In the genomic region with DNA sequence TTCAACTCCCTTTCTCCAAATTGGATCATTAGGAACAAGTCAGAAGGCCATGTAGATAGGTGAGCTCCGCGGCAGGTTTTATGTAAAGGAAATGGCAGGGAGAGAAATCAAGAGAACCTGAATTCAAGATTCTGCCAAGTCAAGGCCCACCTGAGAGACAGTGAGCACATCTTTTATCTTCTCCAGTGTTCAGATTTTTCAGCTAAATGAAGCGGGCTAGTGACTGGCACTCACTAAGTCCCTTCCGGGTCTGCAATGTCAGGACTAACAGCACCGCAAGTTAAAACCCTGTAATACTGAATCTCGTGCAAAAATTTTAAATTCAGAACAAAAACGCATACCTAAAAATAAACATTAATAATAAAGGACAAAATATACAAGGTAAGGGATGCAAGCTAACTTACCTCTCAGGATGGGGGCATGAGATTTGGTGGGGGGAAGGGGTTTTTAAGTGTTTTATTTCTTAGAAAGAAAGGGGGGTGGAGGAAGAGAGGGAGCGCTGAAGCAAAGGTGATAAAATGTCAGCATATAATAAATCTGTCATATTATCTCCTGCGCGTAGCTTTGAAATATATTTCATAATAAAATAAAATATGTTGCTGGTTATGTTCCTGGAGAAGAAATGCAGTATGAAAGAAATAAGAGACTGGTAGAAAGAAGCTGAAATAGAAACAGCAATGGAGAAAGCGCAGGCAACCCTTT, we compare ENCODE assay signal across 13 cellular contexts. TPM values are rescaled to one million over a fixed set of nuclear protein-coding genes. Genes with fewer than 3 reads are reported as not detected.
DNase-seq lines count a peak whose midpoint lies in the region; ATAC-seq, FAIRE-seq and TF ChIP-seq lines count a peak whose summit lies in the region.
"Had no signal": no experiment of that assay in that cellular context is flagged by ENCODE, and none has a peak within 500 bp of the region (broad histone marks: within the 10 kb centered on the region; RNA-seq: fewer than 3 reads in every experiment).

No MANE protein-coding gene starts in this region.

- peak overlapping the region; percentile 80 for H3K4me3 ChIP-seq in A673 (ENCODE audit: low read depth, low read length, poor library complexity, severe bottlenecking)
- H3K4me3 ChIP-seq in endothelial cell of umbilical vein (replicated peaks in 1 of 3; ENCODE audit: insufficient read depth in 1 of 3, low read depth in 1 of 3, low read length in 3 of 3) = peak overlapping the region; percentile 57 to 69 (median 67)
- H3K4me3 ChIP-seq in PC-3 (ENCODE audit: low read length) = no peak overlapping the region

- H3K36me3 ChIP-seq in A673 (ENCODE audit: insufficient read depth, low read length, poor library complexity, severe bottlenecking) (no peaks in the 10 kb centered on the region), KOPT-K1 (ENCODE audit: insufficient read depth, low read length) (no peaks in the 10 kb centered on the region), endothelial cell of umbilical vein (ENCODE audit: control insufficient read depth in 2 of 2, extremely low read depth in 1 of 2, insufficient read depth in 2 of 2, low read length in 2 of 2) (no peaks in the 10 kb centered on the region), PC-3 (ENCODE audit: low read depth, low read length) (no peaks in the 10 kb centered on the region)

- peak overlapping the region; percentile 61 for H3K27ac ChIP-seq in A673 (ENCODE audit: low read depth, low read length, poor library complexity, severe bottlenecking)
- H3K27ac ChIP-seq in KOPT-K1 (ENCODE audit: low read depth, low read length, poor library complexity, severe bottlenecking) = peak overlapping the region; percentile 39
- H3K27ac ChIP-seq in endothelial cell of umbilical vein (ENCODE audit: insufficient read depth, low read depth, low read length) = no peak overlapping the region
- H3K27ac ChIP-seq in PC-3 (ENCODE audit: low read length) = no peak overlapping the region
- H3K27ac ChIP-seq: parathyroid adenoma had no signal

- no peak overlapping the region for H3K27ac Mint-ChIP-seq in neural crest cell (ENCODE audit: unreplicated experiment)
- H3K27ac Mint-ChIP-seq: activated CD4-positive, alpha-beta memory T cell treated with anti-CD3 and anti-CD28 coated beads, Interleukin-2, amount 10 ng/mL, durations not matched to agents 7 days and 5 days; CD8-positive, alpha-beta T cell had no signal

- no peaks in the 10 kb centered on the region for H3K9me2 ChIP-seq in PC-3 (replicated peaks; ENCODE audit: low read length)

- H3K9me3 ChIP-seq in A673 (ENCODE audit: low read depth, low read length, poor library complexity, severe bottlenecking) = peaks cover under 1% of the 10 kb centered on the region
- H3K9me3 ChIP-seq in KOPT-K1 (ENCODE audit: insufficient read depth, low read length, poor library complexity, severe bottlenecking) = peaks cover 10% of the 10 kb centered on the region
- no peaks in the 10 kb centered on the region for H3K9me3 ChIP-seq in endothelial cell of umbilical vein (replicated peaks; ENCODE audit: control insufficient read depth, insufficient read depth, low read length)
- no peaks in the 10 kb centered on the region for H3K9me3 ChIP-seq in PC-3 (ENCODE audit: low read length)

- H3K9me1 ChIP-seq in endothelial cell of umbilical vein (replicated peaks; ENCODE audit: control insufficient read depth, extremely low read depth, insufficient read depth, low read length) = no peaks in the 10 kb centered on the region

- no peak for FAIRE-seq in endothelial cell of umbilical vein (lab: Jason Lieb, UNC)

- H3K9ac ChIP-seq in endothelial cell of umbilical vein (replicated peaks; ENCODE audit: extremely low read depth, insufficient read depth, low read length) (peak overlapping the region; percentile 72), PC-3 (ENCODE audit: low read length) (no peak overlapping the region)
- H3K9ac ChIP-seq: parathyroid adenoma had no signal

- peaks cover 65% of the 10 kb centered on the region for H3K4me1 Mint-ChIP-seq in neural crest cell

- H2AFZ ChIP-seq in endothelial cell of umbilical vein (ENCODE audit: low read depth, low read length) (peak overlapping the region; percentile 88), PC-3 (ENCODE audit: low read length) (no peak overlapping the region)
- H2AFZ ChIP-seq: parathyroid adenoma had no signal

- H3K79me2 ChIP-seq in endothelial cell of umbilical vein (ENCODE audit: control insufficient read depth, insufficient read depth, low read length) (peaks cover 4% of the 10 kb centered on the region), PC-3 (ENCODE audit: low read length) (no peaks in the 10 kb centered on the region)

- H3K9me3 Mint-ChIP-seq in neural crest cell = peaks cover 5% of the 10 kb centered on the region
- H3K9me3 Mint-ChIP-seq: activated CD4-positive, alpha-beta memory T cell treated with anti-CD3 and anti-CD28 coated beads, Interleukin-2, amount 10 ng/mL, durations not matched to agents 7 days and 5 days had no signal

- POLR2A ChIA-PET in A673 (lab: Charles Lee; ENCODE audit: low non-redundant PET) (no interaction called here), endothelial cell of umbilical vein (lab: Charles Lee) (interaction anchor here (2.0 kb wide), 1 partner anchor 17 kb away, joined by 10 read pairs; a partner anchor contains a TSS), PC-3 (lab: Charles Lee; ENCODE audit: unreplicated experiment) (no interaction called here)

- peaks cover 18% of the 10 kb centered on the region for H3K36me3 Mint-ChIP-seq in neural crest cell (ENCODE audit: low read depth)

- H3K27me3 ChIP-seq in A673 (replicated peaks; ENCODE audit: insufficient read depth, low read depth, low read length, poor library complexity) (no peaks in the 10 kb centered on the region), endothelial cell of umbilical vein (ENCODE audit: control insufficient read depth in 2 of 2, insufficient read depth in 2 of 2, low read length in 2 of 2) (no peaks in the 10 kb centered on the region), PC-3 (ENCODE audit: low read length) (no peaks in the 10 kb centered on the region)

- BruUV-seq in A673 (replicated peaks; lab: Mats Ljungman, UMichigan) (no TSS peak), endothelial cell of umbilical vein (replicated peaks; lab: Mats Ljungman, UMichigan) (no TSS peak), PC-3 (replicated peaks; lab: Mats Ljungman, UMichigan) (no TSS peak)

- ATAC-seq in PC-3 = no peak
- ATAC-seq: Panc1 had no signal

- TF ChIP-seq CTCF in A673 (conservative IDR thresholded peaks at IDR 0.05; ENCODE audit: low read depth, low read length) (no peak), endothelial cell of umbilical vein (IDR thresholded peaks at IDR 0.05; ENCODE audit: extremely low read depth in 1 of 2, insufficient read depth in 1 of 2, low read depth in 1 of 2, low read length in 2 of 2) (no peak), neural crest cell (conservative IDR thresholded peaks at IDR 0.05) (no peak), PC-3 (conservative IDR thresholded peaks at IDR 0.05; ENCODE audit: low read depth, low read length) (no peak)

- intact Hi-C loops in A673 (cut with micrococcal nuclease; ENCODE audit: unreplicated experiment) = no loop called here
- intact Hi-C loops in endothelial cell of umbilical vein (cut with micrococcal nuclease) = no loop called here
- intact Hi-C loops in PC-3 (cut with micrococcal nuclease) = no loop called here

- CTCF ChIA-PET in A673 (lab: Charles Lee) = no interaction called here
- CTCF ChIA-PET in endothelial cell of umbilical vein (lab: Charles Lee) = interaction anchor here (1.8 to 2.2 kb wide), 4 partner anchors 9 to 244 kb away, joined by 8 to 12 read pairs (median 10); a partner anchor contains a TSS
- CTCF ChIA-PET in PC-3 (lab: Charles Lee) = interaction anchor here (0.6 kb wide), 1 partner anchor 148 kb away, joined by 4 read pairs; no protein-coding TSS in a partner anchor

- no peaks in the 10 kb centered on the region for H3F3A ChIP-seq in PC-3 (ENCODE audit: low read length, unreplicated experiment)

- DNase-seq in A673 (ENCODE audit: low spot score) = no peak
- no peak for DNase-seq in endothelial cell of umbilical vein (ENCODE audit: low read depth, low spot score)
- DNase-seq in neural crest cell (ENCODE audit: low read depth, low spot score) = no peak
- DNase-seq in stimulated activated CD4-positive, alpha-beta T cell treated with anti-CD3 and anti-CD28 coated beads, Interleukin-4, amount 100 ng/mL, for 4 hours = no peak
- DNase-seq in NCI-H2196 (lab: John Stamatoyannopoulos, UW; ENCODE audit: unreplicated experiment) = no peak
- no peak for DNase-seq in activated CD4-positive, alpha-beta T cell treated with anti-CD3 and anti-CD28 coated beads for 1 hour
- no peak for DNase-seq in PC-3
- DNase-seq: activated CD4-positive, alpha-beta memory T cell treated with anti-CD3 and anti-CD28 coated beads, Interleukin-2, amount 10 ng/mL, durations not matched to agents 7 days and 5 days; CD8-positive, alpha-beta T cell; KG1 had no signal

- no peaks in the 10 kb centered on the region for H3K27me3 Mint-ChIP-seq in neural crest cell (ENCODE audit: low read depth)

- dilution Hi-C loops in endothelial cell of umbilical vein (cut with MboI; ENCODE audit: extremely low pct_ligation_motif_present, low sequenced_read_pairs) = no loop called here

- H3K4me2 ChIP-seq in endothelial cell of umbilical vein (ENCODE audit: insufficient read depth, low read length) (peak overlapping the region; percentile 54), PC-3 (ENCODE audit: low read length) (no peak overlapping the region)

- H3K4me1 ChIP-seq in A673 (ENCODE audit: insufficient read depth, low read length, poor library complexity, severe bottlenecking) = peaks cover 21% of the 10 kb centered on the region
- peaks cover 9% of the 10 kb centered on the region for H3K4me1 ChIP-seq in endothelial cell of umbilical vein (ENCODE audit: control insufficient read depth, extremely low read depth, insufficient read depth, low read length)
- H3K4me1 ChIP-seq in PC-3 (ENCODE audit: insufficient read depth, low read length) = no peaks in the 10 kb centered on the region

- peak overlapping the region; percentile 97 for H3K4me3 Mint-ChIP-seq in neural crest cell
- H3K4me3 Mint-ChIP-seq: activated CD4-positive, alpha-beta memory T cell treated with anti-CD3 and anti-CD28 coated beads, Interleukin-2, amount 10 ng/mL, durations not matched to agents 7 days and 5 days had no signal

- no peak for TF ChIP-seq POLR2A in endothelial cell of umbilical vein (IDR thresholded peaks at IDR 0.05; ENCODE audit: low read depth, low read length)

- no peaks in the 10 kb centered on the region for H4K20me1 ChIP-seq in endothelial cell of umbilical vein (replicated peaks; ENCODE audit: control insufficient read depth, extremely low read depth, insufficient read depth, low read length)
- H4K20me1 ChIP-seq in PC-3 (ENCODE audit: low read length) = no peaks in the 10 kb centered on the region

RNA-seq across cellular contexts. Expression of a gene that starts 17.5 kb away (rescaled TPM):
- total RNA-seq in A673 (2021) = 38.6 and 44.5 TPM in 2 replicates
- total RNA-seq in endothelial cell of umbilical vein = 48.3 and 51.2 TPM in 2 replicates
- 21.0 and 29.0 TPM in 2 replicates for polyA plus RNA-seq in endothelial cell of umbilical vein
- polyA plus RNA-seq in endothelial cell of umbilical vein (2011; cell fraction: cytosol; rRNA removed) = 27.2 and 29.1 TPM in 2 replicates
- polyA plus RNA-seq in endothelial cell of umbilical vein (2011; cell fraction: nucleus; rRNA removed) = 19.6 and 27.5 TPM in 2 replicates
- 41.7 and 47.9 TPM in 2 replicates for polyA plus RNA-seq in endothelial cell of umbilical vein (2012)
- polyA minus RNA-seq in endothelial cell of umbilical vein = 87.5 and 105 TPM in 2 replicates
- polyA minus RNA-seq in endothelial cell of umbilical vein (2011; cell fraction: cytosol; rRNA and poly(A)+ RNA removed) = 9.4 TPM
- polyA minus RNA-seq in endothelial cell of umbilical vein (2011; cell fraction: nucleus; rRNA and poly(A)+ RNA removed) = 21.6 and 30.7 TPM in 2 replicates
- total RNA-seq in neural crest cell = 105 and 107 TPM in 2 replicates
- total RNA-seq in PC-3 (2014; rRNA removed) = 12.4 and 16.9 TPM in 2 replicates

RNA-seq across cellular contexts. Expression of a gene that starts 50.6 kb away (rescaled TPM):
- total RNA-seq in A673 (2021) (not detected in 2 replicates), endothelial cell of umbilical vein (not detected in 2 replicates), neural crest cell (not detected in 2 replicates), PC-3 (2014; rRNA removed) (not detected in 2 replicates)
- not detected in 2 replicates for polyA plus RNA-seq in endothelial cell of umbilical vein
- not detected in 2 replicates for polyA plus RNA-seq in endothelial cell of umbilical vein (2011; cell fraction: cytosol; rRNA removed)
- polyA plus RNA-seq in endothelial cell of umbilical vein (2011; cell fraction: nucleus; rRNA removed) = not detected in 2 replicates
- polyA plus RNA-seq in endothelial cell of umbilical vein (2012) = not detected in 2 replicates
- polyA minus RNA-seq in endothelial cell of umbilical vein = 0.17 TPM in 1 of 2 replicates, not detected in the other
- not detected for polyA minus RNA-seq in endothelial cell of umbilical vein (2011; cell fraction: cytosol; rRNA and poly(A)+ RNA removed)
- polyA minus RNA-seq in endothelial cell of umbilical vein (2011; cell fraction: nucleus; rRNA and poly(A)+ RNA removed) = not detected in 2 replicates
- total RNA-seq: activated CD4-positive, alpha-beta memory T cell treated with anti-CD3 and anti-CD28 coated beads, Interleukin-2, amount 10 ng/mL, durations not matched to agents 7 days and 5 days; CD8-positive, alpha-beta T cell had no signal

Comparison
In these comparisons a context has a peak if more than half of its experiments do, and no peak if none do; other contexts are left out.
1. H3K27ac ChIP-seq: peak in A673 (single experiment) and KOPT-K1 (single experiment); none in endothelial cell of umbilical vein (single experiment) and PC-3 (single experiment).